ENCODE assay signal across 8 cellular contexts in the genomic region with DNA sequence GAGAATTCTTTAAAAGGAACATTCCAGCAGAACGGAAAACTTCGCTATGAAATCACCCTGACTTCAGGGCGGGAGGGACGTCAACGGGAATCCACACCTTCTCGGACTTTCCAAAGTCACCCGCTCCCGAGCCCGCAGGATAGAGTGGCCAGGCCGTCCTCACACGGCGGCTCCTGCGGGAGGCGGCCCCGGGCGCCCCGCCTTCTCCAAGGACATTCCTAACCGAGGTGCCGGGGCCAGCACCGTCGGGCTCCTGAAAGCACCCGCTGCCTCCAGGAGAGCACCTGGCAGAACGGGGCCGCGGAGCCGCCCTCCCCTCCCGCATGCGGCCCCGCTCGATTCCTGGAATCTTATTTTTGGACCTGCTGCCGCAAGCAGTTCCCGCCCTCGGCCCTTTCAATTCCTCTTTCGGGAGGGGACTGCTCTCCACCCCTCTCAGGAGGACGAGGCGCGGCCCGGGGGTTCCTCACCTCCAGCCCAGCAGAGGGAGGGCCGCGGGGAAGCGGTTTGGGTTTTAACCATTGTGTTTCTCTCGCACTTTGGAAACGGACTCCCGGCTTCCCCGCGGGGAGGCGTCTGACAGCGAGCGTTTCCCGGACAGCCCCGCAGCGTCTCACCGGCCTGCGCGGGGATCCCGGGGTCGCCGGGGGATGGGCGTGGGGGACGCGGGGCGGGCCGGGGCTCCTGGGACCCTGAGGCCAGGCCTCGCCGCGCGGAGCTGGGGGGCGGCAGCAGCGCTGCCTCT. TPM values are rescaled to one million over a fixed set of nuclear protein-coding genes. Genes with fewer than 3 reads are reported as not detected.
DNase-seq lines count a peak whose midpoint lies in the region; ATAC-seq and TF ChIP-seq lines count a peak whose summit lies in the region.

No MANE protein-coding gene starts in this region.

- 6% methylated on average over 53 to 61 of the region's 69 CpGs for WGBS in GM23248 (ENCODE audit: low coverage in 1 of 2, low lambda C conversion rate in 2 of 2, missing lambda C conversion rate in 2 of 2), 2 experiments
- WGBS in urinary bladder: 7% methylated on average over 69 of the region's 69 CpGs

- no peaks in the 10 kb centered on the region for H3K9me2 ChIP-seq in GM23248 (ENCODE audit: insufficient read depth)

- TF ChIP-seq CTCF in BE2C (IDR thresholded peaks at IDR 0.05; ENCODE audit: low read depth, low read length) (no peak), mucosa of descending colon (IDR thresholded peaks at IDR 0.05) (no peak)

- intact Hi-C loops in mucosa of descending colon (cut with DNase I, micrococcal nuclease): no loop called here

- H3F3A ChIP-seq in GM23248 (ENCODE audit: insufficient read depth): peaks cover 37% of the 10 kb centered on the region

- DNase-seq in BE2C (no peak), GM23248 (peak; percentile 72), SW480 (ENCODE audit: low spot score) (peak; percentile 49), erythroblast (lab: John Stamatoyannopoulos, UW) (peak; percentile 37 to 45), mucosa of descending colon (peak in 2 of 3 donors; percentile 59 to 72), NCI-H524 treated with DMSO at 0.1 percent for 48 hours (lab: John Stamatoyannopoulos, UW) (no peak)

- in situ Hi-C loops in GM23248 (cut with MboI): no loop called here

- H3K9me3 ChIP-seq in BE2C: no peaks in the 10 kb centered on the region
- no peaks in the 10 kb centered on the region for H3K9me3 ChIP-seq in GM23248 (ENCODE audit: low read depth)
- no peaks in the 10 kb centered on the region for H3K9me3 ChIP-seq in mucosa of descending colon

- H3K27me3 ChIP-seq in BE2C: peaks cover 6% of the 10 kb centered on the region
- H3K27me3 ChIP-seq in GM23248 (replicated peaks; ENCODE audit: insufficient read depth): no peaks in the 10 kb centered on the region

- TF ChIP-seq POLR2A in erythroblast (IDR thresholded peaks at IDR 0.05; ENCODE audit: low read length) (no peak), GM18505 (IDR thresholded peaks at IDR 0.05; ENCODE audit: borderline replicate concordance, extremely low read depth, insufficient read depth, insufficient read length) (no peak)

- peak overlapping the region; percentile 84 for H3K4me2 ChIP-seq in GM23248 (ENCODE audit: unreplicated experiment)

- peak overlapping the region; percentile 56 for H3K4me3 ChIP-seq in BE2C (ENCODE audit: low read depth, low read length)
- peak overlapping the region; percentile 90 for H3K4me3 ChIP-seq in GM23248
- peak overlapping the region; percentile 54 for H3K4me3 ChIP-seq in mucosa of descending colon
- H3K4me3 ChIP-seq in urinary bladder (ENCODE audit: low read depth, low read length): peak overlapping the region; percentile 79

- H3K36me3 ChIP-seq in BE2C (no peaks in the 10 kb centered on the region), GM23248 (ENCODE audit: low read depth) (peaks cover 14% of the 10 kb centered on the region), mucosa of descending colon (ENCODE audit: low read depth) (no peaks in the 10 kb centered on the region), urinary bladder (ENCODE audit: insufficient read depth) (no peaks in the 10 kb centered on the region)

- peaks cover 5% of the 10 kb centered on the region; the same call in 1 of the 2 replicates for H4K20me1 ChIP-seq in GM23248 (ENCODE audit: insufficient read depth)

- H2AFZ ChIP-seq in GM23248: peak overlapping the region; percentile 59

- H3K79me2 ChIP-seq in GM23248 (ENCODE audit: insufficient read depth): peaks cover 82% of the 10 kb centered on the region

- ATAC-seq in mucosa of descending colon: peak; percentile 35
- ATAC-seq in GM18505 (IDR thresholded peaks at IDR 0.05; ENCODE audit: unreplicated experiment): no peak

- H3K4me1 ChIP-seq in BE2C (peaks cover 12% of the 10 kb centered on the region), GM23248 (ENCODE audit: insufficient read depth) (peaks cover 19% of the 10 kb centered on the region), mucosa of descending colon (ENCODE audit: low read depth) (peaks cover 41% of the 10 kb centered on the region), urinary bladder (ENCODE audit: insufficient read depth) (no peaks in the 10 kb centered on the region)

- H3K9ac ChIP-seq in GM23248: peak overlapping the region; percentile 83

- H3K27ac ChIP-seq in GM23248 (peak overlapping the region; percentile 70), urinary bladder (ENCODE audit: low read depth) (peak overlapping the region; percentile 77)

RNA-seq across cellular contexts. Expression of a gene that starts 0.9 kb away (rescaled TPM):
- polyA plus RNA-seq in BE2C (2012; ENCODE audit: insufficient read depth, insufficient read length, low read depth): 9.9 TPM
- 998 and 1,035 TPM in 2 replicates for total RNA-seq in GM23248 (2014; rRNA removed; shearing (Covaris generic))
- polyA plus RNA-seq in GM23248 (2016; fragmentation: Nextera tagmentation; extraction: Ambion mirVana) (822 and 865 TPM in 2 replicates), urinary bladder (327 TPM)
- total RNA-seq in mucosa of descending colon (100 to 1,000 TPM; 101 to 168 (median 113) TPM), urinary bladder (55.1 TPM)

Comparison
In these comparisons a context has a peak if more than half of its experiments do, and no peak if none do; other contexts are left out.
1. DNase-seq: peak in GM23248 (single experiment), SW480 (single experiment), erythroblast (2 of 2) and mucosa of descending colon (2 of 3); none in BE2C (single experiment) and NCI-H524 treated with DMSO at 0.1 percent for 48 hours (single experiment).
2. Peak in every context shown above with its lines, with median percentiles within 50 percentile points of each other: H3K4me3 ChIP-seq.